ENCODE assay signal across 11 cellular contexts in the genomic region with DNA sequence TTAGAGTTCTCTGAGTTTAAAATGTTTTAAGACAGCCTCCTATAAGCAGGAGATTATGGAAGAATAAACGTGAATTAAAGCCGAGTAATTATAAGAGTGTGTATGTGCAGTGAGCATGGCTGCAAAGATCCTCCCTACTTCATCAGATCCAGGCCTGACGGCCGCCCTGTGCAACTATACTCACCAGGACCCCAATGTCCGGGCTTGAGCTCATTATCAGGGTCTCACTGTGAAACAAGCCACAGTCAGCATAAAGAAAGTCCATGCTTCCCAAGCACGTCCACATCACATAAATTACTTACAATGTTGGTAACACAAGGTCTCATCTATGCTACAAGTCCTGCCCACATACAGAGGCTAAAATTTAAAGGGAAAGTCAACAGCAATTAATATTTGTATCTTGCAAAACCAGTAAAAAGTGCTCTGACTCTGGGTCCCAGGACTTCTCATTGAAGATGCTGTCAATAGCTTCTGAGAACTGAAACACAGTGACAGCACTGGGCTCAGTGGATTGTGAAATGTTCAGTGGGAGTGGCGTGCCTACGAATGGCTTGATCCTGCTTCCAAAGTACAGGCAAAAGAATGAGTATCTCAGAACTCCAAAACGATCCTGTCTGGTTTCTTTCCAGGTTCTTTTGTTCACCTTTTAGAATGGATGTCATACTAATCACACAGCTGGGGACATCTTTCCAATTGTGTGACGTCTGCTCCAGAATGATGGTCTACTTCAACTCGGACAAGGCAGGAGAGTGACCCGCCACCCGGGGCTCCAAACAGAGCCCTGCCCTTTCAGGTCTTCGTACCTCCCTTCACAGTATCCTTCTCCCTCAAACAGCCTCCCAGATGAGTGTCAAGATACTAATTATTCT.
DNase-seq lines count a peak whose midpoint lies in the region; ATAC-seq and TF ChIP-seq lines count a peak whose summit lies in the region.
"Had no signal": no experiment of that assay in that cellular context is flagged by ENCODE, and none has a peak within 500 bp of the region (broad histone marks: within the 10 kb centered on the region; RNA-seq: fewer than 3 reads in every experiment).

No MANE protein-coding gene starts in this region.

- no peak for ATAC-seq in GM21515 (IDR thresholded peaks at IDR 0.05; ENCODE audit: unreplicated experiment)
- ATAC-seq in GM21381 (IDR thresholded peaks at IDR 0.05; ENCODE audit: unreplicated experiment): no peak
- ATAC-seq: Panc1 had no signal

- DNase-seq in GM03348 (ENCODE audit: low spot score) (peak; percentile 62), left ventricle myocardium inferior (no peak), DMS114 treated with DMSO at 0.1 percent for 48 hours (lab: John Stamatoyannopoulos, UW; ENCODE audit: unreplicated experiment) (no peak), GM13976 (ENCODE audit: low spot score) (no peak)
- no peak for DNase-seq in activated naive CD8-positive, alpha-beta T cell treated with anti-CD3 and anti-CD28 coated beads for 36 hours
- DNase-seq: activated CD8-positive, alpha-beta memory T cell treated with anti-CD3 and anti-CD28 coated beads, Interleukin-2, amount 50 U/mL, for 4 hours; CD8-positive, alpha-beta memory T cell had no signal

- H3K27me3 ChIP-seq in left ventricle myocardium inferior (ENCODE audit: low read depth) (no peaks in the 10 kb centered on the region), rectal smooth muscle tissue (ENCODE audit: control insufficient read depth, insufficient read depth, low read length) (no peaks in the 10 kb centered on the region)

- peak overlapping the region; percentile 13 for H3K4me3 ChIP-seq in left ventricle myocardium inferior
- no peak overlapping the region for H3K4me3 ChIP-seq in rectal smooth muscle tissue (ENCODE audit: low read length)

- no peaks in the 10 kb centered on the region for H3K36me3 ChIP-seq in left ventricle myocardium inferior
- H3K36me3 ChIP-seq in rectal smooth muscle tissue (ENCODE audit: control insufficient read depth, insufficient read depth, low read length): no peaks in the 10 kb centered on the region

- in situ Hi-C loops in GM13976 (cut with MboI; ENCODE audit: low sequenced_read_pairs, unreplicated experiment): no loop called here

- TF ChIP-seq CTCF in left ventricle myocardium inferior (IDR thresholded peaks at IDR 0.05; ENCODE audit: borderline replicate concordance) (no peak), GM13976 (IDR thresholded peaks at IDR 0.05; ENCODE audit: borderline replicate concordance, control extremely low read depth, extremely low read depth, insufficient read depth, missing control alignments) (no peak)

- no peak overlapping the region for H3K4me3 Mint-ChIP-seq in activated naive CD8-positive, alpha-beta T cell treated with anti-CD3 and anti-CD28 coated beads for 36 hours
- H3K4me3 Mint-ChIP-seq: CD8-positive, alpha-beta memory T cell had no signal

- no peaks in the 10 kb centered on the region for H3K9me3 Mint-ChIP-seq in activated naive CD8-positive, alpha-beta T cell treated with anti-CD3 and anti-CD28 coated beads for 36 hours
- H3K9me3 Mint-ChIP-seq: CD8-positive, alpha-beta memory T cell had no signal

- H3K4me1 Mint-ChIP-seq in activated naive CD8-positive, alpha-beta T cell treated with anti-CD3 and anti-CD28 coated beads for 36 hours: peaks cover 72% of the 10 kb centered on the region

- peak overlapping the region; percentile 1 for H3K27ac Mint-ChIP-seq in activated naive CD8-positive, alpha-beta T cell treated with anti-CD3 and anti-CD28 coated beads for 36 hours

- no peaks in the 10 kb centered on the region for H3K27me3 Mint-ChIP-seq in activated naive CD8-positive, alpha-beta T cell treated with anti-CD3 and anti-CD28 coated beads for 36 hours

- H3K9ac ChIP-seq in rectal smooth muscle tissue (ENCODE audit: low read length): no peak overlapping the region

- H3K4me1 ChIP-seq in left ventricle myocardium inferior: peaks cover 99% of the 10 kb centered on the region
- H3K4me1 ChIP-seq in rectal smooth muscle tissue (ENCODE audit: control insufficient read depth, insufficient read depth, low read length): peaks cover 73% of the 10 kb centered on the region

- H3K36me3 Mint-ChIP-seq in activated naive CD8-positive, alpha-beta T cell treated with anti-CD3 and anti-CD28 coated beads for 36 hours: peaks cover 2% of the 10 kb centered on the region

- intact Hi-C loops in left ventricle myocardium inferior (cut with micrococcal nuclease): no loop called here

- H3K9me3 ChIP-seq in left ventricle myocardium inferior (replicated peaks): no peaks in the 10 kb centered on the region

- peak overlapping the region; percentile 95 for H3K27ac ChIP-seq in left ventricle myocardium inferior (replicated peaks)
- peak overlapping the region; percentile 98 for H3K27ac ChIP-seq in rectal smooth muscle tissue (ENCODE audit: low read depth, low read length)
